Comparison of ENCODE assay signal across 24 cellular contexts in genomic region chr1:27412502-27412901, GRCh38. TPM values are rescaled to one million over a fixed set of nuclear protein-coding genes. Genes with fewer than 3 reads are reported as not detected.
DNase-seq lines count a peak whose midpoint lies in the region; ATAC-seq and TF ChIP-seq lines count a peak whose summit lies in the region.
"Had no signal": no experiment of that assay in that cellular context is flagged by ENCODE, and none has a peak within 500 bp of the region (broad histone marks: within the 10 kb centered on the region; RNA-seq: fewer than 3 reads in every experiment).

No MANE protein-coding gene starts in this region.

- H3K27ac Mint-ChIP-seq in activated T-cell treated with anti-CD3 and anti-CD28 coated beads, Interleukin-2, amount 50 U/mL, for 24 hours, result peak overlapping the region; percentile 24

- TF ChIP-seq CTCF in right atrium auricular region (IDR thresholded peaks at IDR 0.05), result no peak
- no peak for TF ChIP-seq CTCF in gastrocnemius medialis (IDR thresholded peaks at IDR 0.05 in 4 of 5, conservative IDR thresholded peaks at IDR 0.05 in 1 of 5)

- peaks cover 3 to 30% of the 10 kb centered on the region in 2 donors for H3K4me1 ChIP-seq in right atrium auricular region
- H3K4me1 ChIP-seq in gastrocnemius medialis, result peaks cover 13 to 26% of the 10 kb centered on the region in 2 donors
- H3K4me1 ChIP-seq: BE2C had no signal

- peak overlapping the region; percentile 79 to 80 for H3K27ac ChIP-seq in right atrium auricular region
- H3K27ac ChIP-seq in gastrocnemius medialis, result peak overlapping the region; percentile 29 to 61 (median 42)
- H3K27ac ChIP-seq: 22Rv1, HL-60, KMS-11 had no signal

- H3K27me3 Mint-ChIP-seq in activated T-cell treated with anti-CD3 and anti-CD28 coated beads, Interleukin-2, amount 50 U/mL, for 24 hours, result no peaks in the 10 kb centered on the region
- H3K27me3 Mint-ChIP-seq: IgD-negative memory B cell had no signal

- H3K36me3 Mint-ChIP-seq in activated T-cell treated with anti-CD3 and anti-CD28 coated beads, Interleukin-2, amount 50 U/mL, for 24 hours (ENCODE audit: low read depth), result peaks cover 93% of the 10 kb centered on the region

- no peak for TF ChIP-seq POLR2A in gastrocnemius medialis (IDR thresholded peaks at IDR 0.05)

- H3K4me3 ChIP-seq in right atrium auricular region (no peak overlapping the region), gastrocnemius medialis (no peak overlapping the region)

- ATAC-seq in left cardiac atrium (no peak), gastrocnemius medialis (no peak)
- ATAC-seq: HCT116 had no signal

- in situ Hi-C loops in gastrocnemius medialis (cut with MboI; ENCODE audit: low sequenced_read_pairs in 4 of 4), result loop anchor here in 2 of 4 donors (25.0 kb wide), 1 partner anchor 100 kb away; no protein-coding TSS in a partner anchor

- H3K4me3 Mint-ChIP-seq in activated T-cell treated with anti-CD3 and anti-CD28 coated beads, Interleukin-2, amount 50 U/mL, for 24 hours, result no peak overlapping the region
- H3K4me3 Mint-ChIP-seq: IgD-negative memory B cell had no signal

- peaks cover 17% of the 10 kb centered on the region for H3K4me1 Mint-ChIP-seq in activated T-cell treated with anti-CD3 and anti-CD28 coated beads, Interleukin-2, amount 50 U/mL, for 24 hours (ENCODE audit: low read depth)

- peaks cover 95% of the 10 kb centered on the region for H3K36me3 ChIP-seq in right atrium auricular region
- peaks cover 0 to 89% of the 10 kb centered on the region in 2 donors for H3K36me3 ChIP-seq in gastrocnemius medialis
- H3K36me3 ChIP-seq: BE2C had no signal

- H3K9me3 ChIP-seq in right atrium auricular region (no peaks in the 10 kb centered on the region), gastrocnemius medialis (no peaks in the 10 kb centered on the region)
- H3K9me3 ChIP-seq: BE2C had no signal

- H3K27me3 ChIP-seq in right atrium auricular region, result no peaks in the 10 kb centered on the region
- H3K27me3 ChIP-seq in gastrocnemius medialis, result no peaks in the 10 kb centered on the region
- H3K27me3 ChIP-seq: BE2C had no signal

- intact Hi-C loops in left cardiac atrium (cut with DNase I) (no loop called here), gastrocnemius medialis (cut with DNase I; ENCODE audit: low total_unique reads) (no loop called here)

- no peaks in the 10 kb centered on the region for H3K9me3 Mint-ChIP-seq in activated T-cell treated with anti-CD3 and anti-CD28 coated beads, Interleukin-2, amount 50 U/mL, for 24 hours
- H3K9me3 Mint-ChIP-seq: IgD-negative memory B cell had no signal

- no peak for DNase-seq in activated T-cell treated with anti-CD3 and anti-CD28 coated beads, Interleukin-2, amount 50 U/mL, for 24 hours
- DNase-seq in activated T-cell treated with anti-CD3 and anti-CD28 coated beads, Interleukin-2, amount 50 U/mL, for 1 hour, result no peak
- DNase-seq in right atrium auricular region (ENCODE audit: low spot score) (no peak), left cardiac atrium (no peak), gastrocnemius medialis (no peak), GM03348 (ENCODE audit: low spot score) (no peak), SK-N-DZ (ENCODE audit: low spot score) (no peak), activated gamma-delta T cell treated with Interleukin-2 at 50 U/mL for 16 hours (no peak)
- DNase-seq: BE2C, DMS153, DND-41, NCI-H1048, NCI-H1417, NCI-H1694, NCI-H2081, NCI-H2171, NCI-H524, NCI-H774 had no signal

RNA-seq across cellular contexts. Expression of gene GPR3, which starts 20.1 kb away (rescaled TPM):
- total RNA-seq in right atrium auricular region (1 to 10 TPM; 2.9 to 4.4 TPM), left cardiac atrium (10 to 100 TPM in 1 of 2 donors, 1 to 10 TPM in 1; 1.7 to 12.4 TPM), gastrocnemius medialis (under 1 TPM in 3 of 4 donors, not detected in 1; 0.23 to 0.51 (median 0.35) TPM)
- polyA plus RNA-seq in SK-N-DZ (2014; cell fraction: cytosol; rRNA removed), result 0.71 and 0.82 TPM in 2 replicates
- polyA plus RNA-seq in SK-N-DZ (2014; cell fraction: nucleus; rRNA removed), result 0.53 and 0.73 TPM in 2 replicates

RNA-seq across cellular contexts. Expression of gene CD164L2, which starts 29.4 kb away (rescaled TPM):
- total RNA-seq in right atrium auricular region, result not detected
- not detected for total RNA-seq in left cardiac atrium
- not detected for total RNA-seq in gastrocnemius medialis
- not detected in 2 replicates for polyA plus RNA-seq in SK-N-DZ (2014; cell fraction: cytosol; rRNA removed)
- polyA plus RNA-seq in SK-N-DZ (2014; cell fraction: nucleus; rRNA removed), result not detected in 2 replicates
- total RNA-seq: H4 had no signal
- polyA plus RNA-seq: IgD-negative memory B cell had no signal

RNA-seq across cellular contexts. Expression of gene FCN3, which starts 37.9 kb away (rescaled TPM):
- total RNA-seq in right atrium auricular region (10 to 100 TPM; 21.1 to 36.6 TPM), left cardiac atrium (10 to 100 TPM; 14.2 to 24.5 TPM), gastrocnemius medialis (10 to 100 TPM; 13.2 to 35.7 (median 19.3) TPM)
- not detected in 2 replicates for polyA plus RNA-seq in SK-N-DZ (2014; cell fraction: cytosol; rRNA removed)
- not detected in 2 replicates for polyA plus RNA-seq in SK-N-DZ (2014; cell fraction: nucleus; rRNA removed)
- total RNA-seq: H4 had no signal
- polyA plus RNA-seq: IgD-negative memory B cell had no signal

RNA-seq across cellular contexts. Expression of gene MAP3K6, which starts 45.7 kb away (rescaled TPM):
- total RNA-seq in right atrium auricular region (10 to 100 TPM; 31.3 to 42.1 TPM), left cardiac atrium (10 to 100 TPM; 51.5 to 64.2 TPM), gastrocnemius medialis (10 to 100 TPM; 16.5 to 29.1 (median 18.4) TPM)
- polyA plus RNA-seq in SK-N-DZ (2014; cell fraction: cytosol; rRNA removed), result 1.1 and 1.7 TPM in 2 replicates
- 21.1 and 28.0 TPM in 2 replicates for polyA plus RNA-seq in SK-N-DZ (2014; cell fraction: nucleus; rRNA removed)
